ENCODE assay signal across 18 cellular contexts in the genomic region with DNA sequence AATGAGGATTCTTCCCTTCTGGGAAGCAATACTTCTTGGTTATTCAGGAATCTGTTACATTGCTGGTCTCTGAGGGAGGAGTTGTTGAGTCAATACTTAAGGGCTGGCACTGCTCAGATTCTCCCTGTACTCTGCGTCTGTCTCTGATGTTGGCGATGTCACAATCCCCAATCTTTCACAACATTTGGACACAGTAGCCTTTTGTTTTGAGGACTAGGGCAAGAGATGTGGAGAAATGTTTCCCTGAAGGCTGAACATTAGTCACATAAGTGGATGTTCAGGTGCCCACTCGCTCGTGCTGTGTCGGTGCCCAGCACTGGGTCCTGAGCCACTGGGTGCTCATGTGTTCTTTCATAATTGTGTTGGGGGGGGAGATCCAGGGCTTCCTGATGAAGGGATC. TPM values are rescaled to one million over a fixed set of nuclear protein-coding genes. Genes with fewer than 3 reads are reported as not detected.
DNase-seq lines count a peak whose midpoint lies in the region; ATAC-seq, FAIRE-seq and TF ChIP-seq lines count a peak whose summit lies in the region.
"Had no signal": no experiment of that assay in that cellular context is flagged by ENCODE, and none has a peak within 500 bp of the region (broad histone marks: within the 10 kb centered on the region; RNA-seq: fewer than 3 reads in every experiment).

No MANE protein-coding gene starts in this region.

- H3K4me3 ChIP-seq in NB4 (ENCODE audit: low read depth, low read length) (no peak overlapping the region), bronchial epithelial cell (ENCODE audit: low read depth, low read length) (no peak overlapping the region), testis (no peak overlapping the region)
- H3K4me3 ChIP-seq: skin epidermis had no signal

- FAIRE-seq in bronchial epithelial cell (lab: Jason Lieb, UNC): peak; percentile 98

- H3K4me1 ChIP-seq in testis: peaks cover 24% of the 10 kb centered on the region

- no peak for ATAC-seq in activated CD4-positive, CD25-positive, alpha-beta regulatory T cell treated with anti-CD3 and anti-CD28 coated beads, Interleukin-2, amount 50 U/mL, for 24 hours
- ATAC-seq in HG03571 (IDR thresholded peaks at IDR 0.05; ENCODE audit: unreplicated experiment) (no peak), GM19455 (IDR thresholded peaks at IDR 0.05; ENCODE audit: unreplicated experiment) (no peak)
- ATAC-seq: activated naive CD8-positive, alpha-beta T cell treated with anti-CD3 and anti-CD28 coated beads, Interleukin-2, amount 50 U/mL, for 24 hours had no signal

- TF ChIP-seq POLR2A in NB4 (IDR thresholded peaks at IDR 0.05; ENCODE audit: extremely low read depth, insufficient read length) (no peak), testis (IDR thresholded peaks at IDR 0.05) (no peak)

- DNase-seq in NB4 (ENCODE audit: low read depth) (peak; percentile 56), bronchial epithelial cell (ENCODE audit: low read depth) (peak; percentile 95), kidney tubule cell (ENCODE audit: low spot score) (peak; percentile 9), testis (peak; percentile 78), NCI-H187 treated with DMSO at 0.1 percent for 48 hours (lab: John Stamatoyannopoulos, UW) (no peak)
- DNase-seq: activated B cell treated with CpG ODN at 0.5 μM for 24 hours; activated naive CD8-positive, alpha-beta T cell treated with anti-CD3 and anti-CD28 coated beads, Interleukin-2, amount 50 U/mL, for 24 hours; activated T-cell treated with anti-CD3 and anti-CD28 coated beads for 4 hours; CD4-positive, CD25-positive, alpha-beta regulatory T cell; KG1; NCI-H1930; nephron progenitor cell; SK-N-SH had no signal

- 54 to 59% methylated on average over 5 of the region's 5 CpGs for WGBS in testis, 2 donors

- H3K36me3 ChIP-seq in bronchial epithelial cell (ENCODE audit: control insufficient read depth, insufficient read depth, low read length) (no peaks in the 10 kb centered on the region), testis (ENCODE audit: low read depth, missing control alignments) (no peaks in the 10 kb centered on the region)

- H3K27ac ChIP-seq in testis: peak overlapping the region; percentile 75 to 76
- H3K27ac ChIP-seq: skin epidermis had no signal

- no peaks in the 10 kb centered on the region for H3K9me3 ChIP-seq in testis
- H3K9me3 ChIP-seq: SK-N-SH had no signal

- H3K27me3 ChIP-seq in bronchial epithelial cell (ENCODE audit: control insufficient read depth, insufficient read depth, low read length) (no peaks in the 10 kb centered on the region), testis (no peaks in the 10 kb centered on the region)

- TF ChIP-seq CTCF in NB4 (IDR thresholded peaks at IDR 0.05; ENCODE audit: low read depth, low read length) (no peak), bronchial epithelial cell (IDR thresholded peaks at IDR 0.05; ENCODE audit: insufficient read depth, low read length, severe bottlenecking) (no peak), testis (IDR thresholded peaks at IDR 0.05) (no peak)

- intact Hi-C loops in testis (cut with DNase I; ENCODE audit: low total_unique reads): no loop called here

RNA-seq across cellular contexts. Expression of gene MAPK4, which starts 55.0 kb away (rescaled TPM):
- total RNA-seq in bronchial epithelial cell (under 0.01 TPM in 1 of 2 replicates, not detected in the other), testis (10 to 100 TPM; 13.3 to 18.1 TPM)
- 9.3 TPM for polyA plus RNA-seq in testis (ENCODE audit: insufficient read depth, low read depth, low replicate concordance)
- total RNA-seq: activated B cell treated with CpG ODN at 0.5 μM for 24 hours; CD4-positive, CD25-positive, alpha-beta regulatory T cell; G401 had no signal
- polyA plus RNA-seq: CD4-positive, CD25-positive, alpha-beta regulatory T cell had no signal

Comparison
In these comparisons a context has a peak if more than half of its experiments do, and no peak if none do; other contexts are left out.
1. RNA of gene MAPK4, which starts 55.0 kb away (total RNA-seq): 13.3 to 18.1 TPM in testis; under 0.01 TPM in bronchial epithelial cell; every median in the first group is over 10 times any median in the second.